Comparison of ENCODE assay signal across 8 cellular contexts in genomic region chr4:8157944-8158709, GRCh38. TPM values are rescaled to one million over a fixed set of nuclear protein-coding genes. Genes with fewer than 3 reads are reported as not detected.
A peak's percentile ranks its signal among the peaks of the same experiment; 100 is the strongest.
DNase-seq lines count a peak whose midpoint lies in the region; ATAC-seq lines count a peak whose summit lies in the region.

No MANE protein-coding gene starts in this region.

- no peak overlapping the region for H3K9ac ChIP-seq in iPS-15b (ENCODE audit: low read depth, low read length)

- peaks cover 4% of the 10 kb centered on the region for H3K4me1 Mint-ChIP-seq in activated T-cell treated with anti-CD3 and anti-CD28 coated beads, Interleukin-2, amount 50 U/mL, for 72 hours (ENCODE audit: low read depth)
- H3K4me1 Mint-ChIP-seq in stimulated activated naive CD8-positive, alpha-beta T cell treated with anti-CD3 and anti-CD28 coated beads, Interleukin-15, amount 100 ng/mL, for 72 hours, result peaks cover 20% of the 10 kb centered on the region

- H3K27ac Mint-ChIP-seq in activated T-cell treated with anti-CD3 and anti-CD28 coated beads, Interleukin-2, amount 50 U/mL, for 72 hours, result no peak overlapping the region
- peak overlapping the region in 1 of 2 donors; percentile 34 for H3K27ac Mint-ChIP-seq in stimulated activated naive CD8-positive, alpha-beta T cell treated with anti-CD3 and anti-CD28 coated beads, Interleukin-15, amount 100 ng/mL, for 72 hours

- H3K4me3 ChIP-seq in iPS-15b (ENCODE audit: low read depth, low read length), result peak overlapping the region; percentile 67

- no peaks in the 10 kb centered on the region for H3K36me3 Mint-ChIP-seq in activated T-cell treated with anti-CD3 and anti-CD28 coated beads, Interleukin-2, amount 50 U/mL, for 72 hours (ENCODE audit: insufficient read depth in 2 of 2)

- H3K9me3 Mint-ChIP-seq in activated T-cell treated with anti-CD3 and anti-CD28 coated beads, Interleukin-2, amount 50 U/mL, for 72 hours, result no peaks in the 10 kb centered on the region
- H3K9me3 Mint-ChIP-seq in stimulated activated naive CD8-positive, alpha-beta T cell treated with anti-CD3 and anti-CD28 coated beads, Interleukin-15, amount 100 ng/mL, for 72 hours, result no peaks in the 10 kb centered on the region

- H3K36me3 ChIP-seq in iPS-15b (ENCODE audit: control insufficient read depth, insufficient read depth, low read length), result no peaks in the 10 kb centered on the region

- peaks cover 28% of the 10 kb centered on the region for H3K27me3 ChIP-seq in iPS-15b (ENCODE audit: control insufficient read depth, insufficient read depth, low read length)

- H3K4me1 ChIP-seq in iPS-15b (ENCODE audit: control insufficient read depth, insufficient read depth, low read length), result peaks cover 2% of the 10 kb centered on the region

- no peaks in the 10 kb centered on the region for H3K9me3 ChIP-seq in iPS-15b (ENCODE audit: control insufficient read depth, insufficient read depth, low read length)

- peak; percentile 0 to 11 for ATAC-seq in activated T-cell treated with anti-CD3 and anti-CD28 coated beads, Interleukin-2, amount 50 U/mL, for 72 hours (replicated peaks in 1 of 2)
- peak; percentile 3 for ATAC-seq in stimulated activated naive CD8-positive, alpha-beta T cell treated with anti-CD3 and anti-CD28 coated beads, Interleukin-15, amount 100 ng/mL, for 72 hours

- DNase-seq in DMS 273 (lab: John Stamatoyannopoulos, UW; ENCODE audit: unreplicated experiment), result peak; percentile 53
- no peak for DNase-seq in DMS 273 treated with DMSO at 0.1 percent for 48 hours (lab: John Stamatoyannopoulos, UW)
- DNase-seq in activated T-cell treated with anti-CD3 and anti-CD28 coated beads, Interleukin-2, amount 50 U/mL, for 72 hours, result peak in 1 of 2 donors; percentile 6
- DNase-seq in stimulated activated naive CD8-positive, alpha-beta T cell treated with anti-CD3 and anti-CD28 coated beads, Interleukin-15, amount 100 ng/mL, for 72 hours, result no peak
- DNase-seq in NCI-H1417 treated with DMSO at 0.1 percent for 48 hours (lab: John Stamatoyannopoulos, UW), result no peak
- no peak for DNase-seq in mucosa of gallbladder (ENCODE audit: low spot score)
- DNase-seq in NCI-H1417 (lab: John Stamatoyannopoulos, UW), result no peak

- peaks cover 7% of the 10 kb centered on the region for H3K27me3 Mint-ChIP-seq in activated T-cell treated with anti-CD3 and anti-CD28 coated beads, Interleukin-2, amount 50 U/mL, for 72 hours (ENCODE audit: low read depth)
- H3K27me3 Mint-ChIP-seq in stimulated activated naive CD8-positive, alpha-beta T cell treated with anti-CD3 and anti-CD28 coated beads, Interleukin-15, amount 100 ng/mL, for 72 hours, result peaks cover 24% of the 10 kb centered on the region

- H3K4me3 Mint-ChIP-seq in activated T-cell treated with anti-CD3 and anti-CD28 coated beads, Interleukin-2, amount 50 U/mL, for 72 hours, result peak overlapping the region; percentile 64 to 96
- peak overlapping the region; percentile 68 to 100 for H3K4me3 Mint-ChIP-seq in stimulated activated naive CD8-positive, alpha-beta T cell treated with anti-CD3 and anti-CD28 coated beads, Interleukin-15, amount 100 ng/mL, for 72 hours

RNA-seq across cellular contexts. Expression of gene ABLIM2, which starts 0.5 kb away (rescaled TPM):
- under 1 TPM; 0.34 to 0.60 TPM for total RNA-seq in activated T-cell treated with anti-CD3 and anti-CD28 coated beads, Interleukin-2, amount 50 U/mL, for 72 hours
- total RNA-seq in mucosa of gallbladder, result 11.3 TPM

RNA-seq across cellular contexts. Expression of gene SH3TC1, which starts 41.0 kb away (rescaled TPM):
- 10 to 100 TPM; 15.2 to 39.0 TPM for total RNA-seq in activated T-cell treated with anti-CD3 and anti-CD28 coated beads, Interleukin-2, amount 50 U/mL, for 72 hours
- 50.9 TPM for total RNA-seq in mucosa of gallbladder
